Comparison of ENCODE assay signal across 8 cellular contexts in genomic region chr15:51828621-51829359, GRCh38. TPM values are rescaled to one million over a fixed set of nuclear protein-coding genes. Genes with fewer than 3 reads are reported as not detected.
A peak's percentile ranks its signal among the peaks of the same experiment; 100 is the strongest.
DNase-seq lines count a peak whose midpoint lies in the region; ATAC-seq and TF ChIP-seq lines count a peak whose summit lies in the region.

No MANE protein-coding gene starts in this region.

- intact Hi-C loops in activated B cell treated with CpG ODN at 0.5 μM for 24 hours (cut with micrococcal nuclease) = loop anchor here (1.0 to 5.0 kb wide), 3 partner anchors 76 to 144 kb away; partner anchors contain the start of genes LEO1 and LYSMD2

- no peak for DNase-seq in activated CD4-positive, alpha-beta T cell treated with anti-CD3 and anti-CD28 coated beads, Interleukin-2, amount 10 ng/mL, durations not matched to agents 7 days and 5 days
- DNase-seq in activated CD4-positive, alpha-beta T cell treated with anti-CD3 and anti-CD28 coated beads for 1 hour = no peak
- no peak for DNase-seq in activated B cell treated with CpG ODN at 0.5 μM for 24 hours
- DNase-seq in NCI-H446 treated with DMSO at 0.1 percent for 48 hours (lab: John Stamatoyannopoulos, UW) = no peak
- DNase-seq in stimulated activated naive CD4-positive, alpha-beta T cell (lab: John Stamatoyannopoulos, UW) = no peak

- H3K36me3 ChIP-seq in iPS-20b (ENCODE audit: insufficient read depth, low read depth, low read length) = no peaks in the 10 kb centered on the region
- H3K36me3 ChIP-seq in stomach smooth muscle (ENCODE audit: control insufficient read depth in 2 of 2, insufficient read depth in 2 of 2, low read length in 2 of 2) = no peaks in the 10 kb centered on the region

- peak overlapping the region; percentile 93 for H3K4me3 Mint-ChIP-seq in activated CD4-positive, alpha-beta T cell treated with anti-CD3 and anti-CD28 coated beads, Interleukin-2, amount 10 ng/mL, durations not matched to agents 7 days and 5 days
- peak overlapping the region; percentile 96 for H3K4me3 Mint-ChIP-seq in activated B cell treated with CpG ODN at 0.5 μM for 24 hours

- peaks cover 9% of the 10 kb centered on the region for H3K36me3 Mint-ChIP-seq in activated CD4-positive, alpha-beta T cell treated with anti-CD3 and anti-CD28 coated beads, Interleukin-2, amount 10 ng/mL, durations not matched to agents 7 days and 5 days (ENCODE audit: low read depth)
- H3K36me3 Mint-ChIP-seq in activated B cell treated with CpG ODN at 0.5 μM for 24 hours (ENCODE audit: low read depth) = peaks cover 5% of the 10 kb centered on the region

- peaks cover 3% of the 10 kb centered on the region; the same call in 1 of the 2 replicates for H3K4me1 ChIP-seq in iPS-20b (ENCODE audit: insufficient read depth, low read length)
- peaks cover 3% of the 10 kb centered on the region for H3K4me1 ChIP-seq in stomach smooth muscle (ENCODE audit: control insufficient read depth, insufficient read depth, low read length)

- H3K4me1 Mint-ChIP-seq in activated CD4-positive, alpha-beta T cell treated with anti-CD3 and anti-CD28 coated beads, Interleukin-2, amount 10 ng/mL, durations not matched to agents 7 days and 5 days = peaks cover 39% of the 10 kb centered on the region
- H3K4me1 Mint-ChIP-seq in activated B cell treated with CpG ODN at 0.5 μM for 24 hours = peaks cover 36% of the 10 kb centered on the region

- POLR2A ChIA-PET in activated CD4-positive, alpha-beta T cell treated with anti-CD3 and anti-CD28 coated beads, Interleukin-2, amount 10 ng/mL, durations not matched to agents 7 days and 5 days (lab: Charles Lee) = no interaction called here
- POLR2A ChIA-PET in activated B cell treated with CpG ODN at 0.5 μM for 24 hours (lab: Charles Lee) = interaction anchor here (0.8 to 1.0 kb wide), 3 partner anchors 15 to 97 kb away, joined by 3 to 4 read pairs (median 3); no protein-coding TSS in a partner anchor

- H3K4me3 ChIP-seq in iPS-20b (ENCODE audit: low read length) (peak overlapping the region; percentile 93), stomach smooth muscle (ENCODE audit: low read length in 2 of 2) (peak overlapping the region; percentile 86 to 91)

- H3K9me3 ChIP-seq in iPS-20b (ENCODE audit: insufficient read depth, low read depth, low read length) = no peaks in the 10 kb centered on the region
- H3K9me3 ChIP-seq in stomach smooth muscle (ENCODE audit: control insufficient read depth in 2 of 2, low read length in 2 of 2) = no peaks in the 10 kb centered on the region

- peak overlapping the region; percentile 87 for H3K27ac Mint-ChIP-seq in activated CD4-positive, alpha-beta T cell treated with anti-CD3 and anti-CD28 coated beads, Interleukin-2, amount 10 ng/mL, durations not matched to agents 7 days and 5 days
- H3K27ac Mint-ChIP-seq in activated B cell treated with CpG ODN at 0.5 μM for 24 hours = no peak overlapping the region

- CTCF ChIA-PET in activated CD4-positive, alpha-beta T cell treated with anti-CD3 and anti-CD28 coated beads, Interleukin-2, amount 10 ng/mL, durations not matched to agents 7 days and 5 days (lab: Charles Lee) = interaction anchor here (1.0 to 1.1 kb wide), 2 partner anchors 9 to 179 kb away, joined by 4 to 5 read pairs; no protein-coding TSS in a partner anchor
- CTCF ChIA-PET in activated B cell treated with CpG ODN at 0.5 μM for 24 hours (lab: Charles Lee) = no interaction called here

- H3K27ac ChIP-seq in iPS-20b (ENCODE audit: low read length) = no peak overlapping the region
- no peak overlapping the region for H3K27ac ChIP-seq in stomach smooth muscle (ENCODE audit: low read length)

- H3K27me3 Mint-ChIP-seq in activated CD4-positive, alpha-beta T cell treated with anti-CD3 and anti-CD28 coated beads, Interleukin-2, amount 10 ng/mL, durations not matched to agents 7 days and 5 days = peaks cover 10% of the 10 kb centered on the region
- H3K27me3 Mint-ChIP-seq in activated B cell treated with CpG ODN at 0.5 μM for 24 hours = no peaks in the 10 kb centered on the region

- peaks cover 4% of the 10 kb centered on the region; the same call in 1 of the 2 replicates for H3K27me3 ChIP-seq in iPS-20b (ENCODE audit: insufficient read depth, low read length)
- no peaks in the 10 kb centered on the region for H3K27me3 ChIP-seq in stomach smooth muscle (ENCODE audit: control insufficient read depth in 1 of 2, insufficient read depth in 2 of 2, low read length in 2 of 2)

- no peaks in the 10 kb centered on the region for H3K9me3 Mint-ChIP-seq in activated CD4-positive, alpha-beta T cell treated with anti-CD3 and anti-CD28 coated beads, Interleukin-2, amount 10 ng/mL, durations not matched to agents 7 days and 5 days
- no peaks in the 10 kb centered on the region for H3K9me3 Mint-ChIP-seq in activated B cell treated with CpG ODN at 0.5 μM for 24 hours

- no peak for TF ChIP-seq CTCF in activated B cell treated with CpG ODN at 0.5 μM for 24 hours (IDR thresholded peaks at IDR 0.05)

- ATAC-seq in activated B cell treated with CpG ODN at 0.5 μM for 24 hours (ENCODE audit: low read depth) (no peak), GM18909 (IDR thresholded peaks at IDR 0.05; ENCODE audit: poor library complexity, unreplicated experiment) (no peak)

- H3K9ac ChIP-seq in iPS-20b (ENCODE audit: low read depth, low read length) (no peak overlapping the region), stomach smooth muscle (ENCODE audit: low read length in 2 of 2) (peak overlapping the region in 1 of 2 donors; percentile 78)

RNA-seq across cellular contexts. Expression of gene TMOD3, which starts 0.7 kb away (rescaled TPM):
- total RNA-seq in activated CD4-positive, alpha-beta T cell treated with anti-CD3 and anti-CD28 coated beads, Interleukin-2, amount 10 ng/mL, durations not matched to agents 7 days and 5 days = 10 to 100 TPM; 66.0 to 66.1 TPM
- 39.0 and 47.0 TPM in 2 replicates for total RNA-seq in activated B cell treated with CpG ODN at 0.5 μM for 24 hours
